ENCODE assay signal across 20 cellular contexts in genomic region chrX:36199926-36200325, GRCh38.
"Had no signal": no experiment of that assay in that cellular context is flagged by ENCODE, and none has a peak within 500 bp of the region (broad histone marks: within the 10 kb centered on the region; RNA-seq: fewer than 3 reads in every experiment).

No MANE protein-coding gene starts in this region.

- H3K9me2 ChIP-seq: SK-N-SH had no signal

- H3K27ac Mint-ChIP-seq: T-cell had no signal

- H3K4me1 Mint-ChIP-seq: T-cell had no signal

- DNase-seq: KBM-7, MM.1S, NCI-H1105, NCI-H1436 treated with DMSO at 0.1 percent for 48 hours, NCI-H1694 treated with DMSO at 0.1 percent for 48 hours, NCI-H1930, NCI-H2081, NCI-H2171, NCI-H226, NCI-H446, NCI-H510A, NCI-H524 treated with DMSO at 0.1 percent for 48 hours, NCI-H69, NCI-H774, Right ventricle myocardium superior, RPMI8226, SK-N-SH, SW 1271, T-cell had no signal

- H3K36me3 Mint-ChIP-seq: T-cell had no signal

- H3K9me3 ChIP-seq: SK-N-SH had no signal

- H3K9ac ChIP-seq: SK-N-SH had no signal

- H3K4me3 Mint-ChIP-seq: T-cell had no signal

- H3K27ac ChIP-seq: HL-60 had no signal

- H3K4me2 ChIP-seq: SK-N-SH had no signal

- H3K27me3 Mint-ChIP-seq: T-cell had no signal
